ENCODE assay signal across 1 cellular context in genomic region chr2:67322361-67323001, GRCh38.
TF ChIP-seq lines count a peak whose summit lies in the region.

No MANE protein-coding gene starts in this region.

TF ChIP-seq in GM12878, 131 proteins besides CTCF, POLR2A, EP300 and RAD21 (continued from another document):
- TF ChIP-seq ZBTB4 (CRISPR knock-in tag; IDR thresholded peaks at IDR 0.05) (no peak), PML (IDR thresholded peaks at IDR 0.05; ENCODE audit: low read length) (no peak), SMARCA5 (IDR thresholded peaks at IDR 0.05) (no peak), SUZ12 (IDR thresholded peaks at IDR 0.05; ENCODE audit: unreplicated experiment) (no peak), ZBTB40 (IDR thresholded peaks at IDR 0.05; ENCODE audit: borderline replicate concordance) (no peak), CREB1 (IDR thresholded peaks at IDR 0.05; ENCODE audit: low read depth) (no peak), CBX3 (IDR thresholded peaks at IDR 0.05; ENCODE audit: borderline replicate concordance, low read depth) (no peak), USF2 (IDR thresholded peaks at IDR 0.05; ENCODE audit: borderline replicate concordance, low read depth, low read length) (no peak), BRCA1 (IDR thresholded peaks at IDR 0.05; ENCODE audit: low read depth, low read length) (no peak)
